Comparison of ENCODE assay signal across 6 cellular contexts in genomic region chr17:75130059-75130631, GRCh38. TPM values are rescaled to one million over a fixed set of nuclear protein-coding genes. Genes with fewer than 3 reads are reported as not detected.
DNase-seq lines count a peak whose midpoint lies in the region; ATAC-seq and TF ChIP-seq lines count a peak whose summit lies in the region.

No MANE protein-coding gene starts in this region.

- ATAC-seq in GM21825 (IDR thresholded peaks at IDR 0.05; ENCODE audit: unreplicated experiment) = no peak

- DNase-seq in HAP-1 (ENCODE audit: low spot score in 2 of 2) (no peak), astrocyte of the spinal cord (ENCODE audit: low read depth, low spot score) (no peak), HT-29 (ENCODE audit: low spot score) (no peak), C1 segment of cervical spinal cord (lab: John Stamatoyannopoulos, UW) (no peak)

- H3K36me3 ChIP-seq in HAP-1 (replicated peaks) (peaks cover 24% of the 10 kb centered on the region), neuron (ENCODE audit: insufficient read depth, low read length) (peaks cover 21% of the 10 kb centered on the region)

- no peaks in the 10 kb centered on the region for H3K9me3 ChIP-seq in HAP-1
- H3K9me3 ChIP-seq in neuron (ENCODE audit: low read length) = no peaks in the 10 kb centered on the region

- H3K4me1 ChIP-seq in HAP-1 = peaks cover 14% of the 10 kb centered on the region
- peaks cover 8% of the 10 kb centered on the region for H3K4me1 ChIP-seq in neuron (ENCODE audit: insufficient read depth, low read length)

- H2AFZ ChIP-seq in neuron (ENCODE audit: low read depth, low read length) = no peak overlapping the region

- TF ChIP-seq CTCF in astrocyte of the spinal cord (IDR thresholded peaks at IDR 0.05; ENCODE audit: low read depth, low read length) = no peak

- H3K27me3 ChIP-seq in HAP-1 (ENCODE audit: low read depth) (no peaks in the 10 kb centered on the region), neuron (ENCODE audit: insufficient read depth, low read length) (no peaks in the 10 kb centered on the region)

- in situ Hi-C loops in HAP-1 (cut with MboI; ENCODE audit: low sequenced_read_pairs) = no loop called here
- in situ Hi-C loops in astrocyte of the spinal cord (cut with HindIII; ENCODE audit: low sequenced_read_pairs) = no loop called here

- peak overlapping the region; percentile 87 for H3K4me3 ChIP-seq in HAP-1
- H3K4me3 ChIP-seq in astrocyte of the spinal cord (ENCODE audit: low read depth, low read length) = peak overlapping the region; percentile 69
- peak overlapping the region; percentile 83 for H3K4me3 ChIP-seq in neuron (ENCODE audit: low read length)

RNA-seq across cellular contexts. Expression of gene NT5C, which starts 1.4 kb away (rescaled TPM):
- 206 and 233 TPM in 2 replicates for total RNA-seq in HT-29 (2014; rRNA removed; shearing (Covaris generic))

RNA-seq across cellular contexts. Expression of gene ARMC7, which starts 20.4 kb away (rescaled TPM):
- 18.3 and 18.8 TPM in 2 replicates for total RNA-seq in HT-29 (2014; rRNA removed; shearing (Covaris generic))

RNA-seq across cellular contexts. Expression of gene JPT1, which starts 24.2 kb away (rescaled TPM):
- 232 and 245 TPM in 2 replicates for total RNA-seq in HT-29 (2014; rRNA removed; shearing (Covaris generic))

RNA-seq across cellular contexts. Expression of gene SLC16A5, which starts 42.4 kb away (rescaled TPM):
- 231 and 264 TPM in 2 replicates for total RNA-seq in HT-29 (2014; rRNA removed; shearing (Covaris generic))

RNA-seq across cellular contexts. Expression of gene SUMO2, which starts 52.6 kb away (rescaled TPM):
- total RNA-seq in HT-29 (2014; rRNA removed; shearing (Covaris generic)) = 151 and 169 TPM in 2 replicates
